Comparison of ENCODE assay signal across 15 cellular contexts in genomic region chr7:45985902-45986301, GRCh38.
DNase-seq lines count a peak whose midpoint lies in the region; ATAC-seq, FAIRE-seq and TF ChIP-seq lines count a peak whose summit lies in the region.
"Had no signal": no experiment of that assay in that cellular context is flagged by ENCODE, and none has a peak within 500 bp of the region (broad histone marks: within the 10 kb centered on the region; RNA-seq: fewer than 3 reads in every experiment).

No MANE protein-coding gene starts in this region.

- H3K4me3 ChIP-seq in astrocyte of the spinal cord (ENCODE audit: low read depth, low read length) = no peak overlapping the region
- no peak overlapping the region for H3K4me3 ChIP-seq in keratinocyte (ENCODE audit: control insufficient read depth in 2 of 3, extremely low read depth in 1 of 3, insufficient read depth in 2 of 3, low read depth in 1 of 3, low read length in 3 of 3)
- no peak overlapping the region for H3K4me3 ChIP-seq in GM23338
- no peak overlapping the region for H3K4me3 ChIP-seq in spleen
- H3K4me3 ChIP-seq: skin epidermis, upper lobe of right lung had no signal

- H3K9ac ChIP-seq in keratinocyte (ENCODE audit: control insufficient read depth, extremely low read depth, insufficient read depth, low read length) = no peak overlapping the region

- 64 to 80% (median 73%) methylated on average over 4 of the region's 4 CpGs for WGBS in spleen, 5 donors

- H3K4me3 Mint-ChIP-seq in HFFc6 (no peak overlapping the region), GM23338 (no peak overlapping the region)

- H3K27ac ChIP-seq in keratinocyte (ENCODE audit: control insufficient read depth, insufficient read depth, low read length) (no peak overlapping the region), GM23338 (ENCODE audit: low read depth) (no peak overlapping the region), spleen (no peak overlapping the region)
- H3K27ac ChIP-seq: C4-2B, epithelial cell of prostate, skin epidermis, upper lobe of right lung had no signal

- dilution Hi-C loops in keratinocyte (cut with MboI; ENCODE audit: extremely low pct_ligation_motif_present, low sequenced_read_pairs) = no loop called here

- in situ Hi-C loops in astrocyte of the spinal cord (cut with HindIII; ENCODE audit: low sequenced_read_pairs) = no loop called here

- no peak for ATAC-seq in GM23338
- ATAC-seq: upper lobe of right lung had no signal

- intact Hi-C loops in spleen (cut with DNase I; ENCODE audit: low total_unique reads) = no loop called here

- H3K79me2 ChIP-seq in keratinocyte (ENCODE audit: control insufficient read depth, insufficient read depth, low read length) (no peaks in the 10 kb centered on the region), GM23338 (replicated peaks; ENCODE audit: insufficient read depth) (no peaks in the 10 kb centered on the region)

- H3K27ac Mint-ChIP-seq in HFFc6 = no peak overlapping the region
- no peak overlapping the region for H3K27ac Mint-ChIP-seq in GM23338

- H4K20me1 ChIP-seq in keratinocyte (ENCODE audit: control insufficient read depth, extremely low read depth, insufficient read depth, low read length) = no peaks in the 10 kb centered on the region
- no peaks in the 10 kb centered on the region for H4K20me1 ChIP-seq in GM23338 (replicated peaks; ENCODE audit: insufficient read depth)

- peak; percentile 51 for FAIRE-seq in keratinocyte (lab: Jason Lieb, UNC)
- FAIRE-seq: TTC549 had no signal

- H3K4me1 ChIP-seq in keratinocyte (ENCODE audit: control insufficient read depth, extremely low read depth, insufficient read depth, low read length) (peaks cover 11% of the 10 kb centered on the region), GM23338 (ENCODE audit: insufficient read depth) (no peaks in the 10 kb centered on the region), spleen (peaks cover 0 to 4% (median under 1%) of the 10 kb centered on the region in 6 donors)
- H3K4me1 ChIP-seq: upper lobe of right lung had no signal

- H3K36me3 Mint-ChIP-seq in HFFc6 (ENCODE audit: low read depth) (peaks cover 7% of the 10 kb centered on the region), GM23338 (ENCODE audit: low read depth) (peaks cover 14% of the 10 kb centered on the region)

- TF ChIP-seq POLR2A in spleen (IDR thresholded peaks at IDR 0.05) = no peak

- no peak for TF ChIP-seq CTCF in HFFc6 (IDR thresholded peaks at IDR 0.05)
- TF ChIP-seq CTCF in astrocyte of the spinal cord (IDR thresholded peaks at IDR 0.05; ENCODE audit: low read depth, low read length) = no peak
- peak in 2 of 3 experiments; percentile 2 to 14 for TF ChIP-seq CTCF in keratinocyte (optimal IDR thresholded peaks at IDR 0.05 in 1 of 3, IDR thresholded peaks at IDR 0.05 in 1 of 3, conservative IDR thresholded peaks at IDR 0.05 in 1 of 3; ENCODE audit: extremely low read depth in 1 of 3, insufficient read depth in 2 of 3, low read length in 3 of 3)
- no peak for TF ChIP-seq CTCF in GM23338 (conservative IDR thresholded peaks at IDR 0.05; ENCODE audit: low read depth in 2 of 2)
- no peak for TF ChIP-seq CTCF in spleen (IDR thresholded peaks at IDR 0.05 in 8 of 11, conservative IDR thresholded peaks at IDR 0.05 in 3 of 11)

- H3K9me1 ChIP-seq in keratinocyte (ENCODE audit: control insufficient read depth, extremely low read depth, insufficient read depth, low read length) = no peaks in the 10 kb centered on the region

- H3K27me3 ChIP-seq in keratinocyte (ENCODE audit: control insufficient read depth, extremely low read depth, insufficient read depth, low read length) = no peaks in the 10 kb centered on the region
- H3K27me3 ChIP-seq in GM23338 (ENCODE audit: insufficient read depth) = no peaks in the 10 kb centered on the region
- H3K27me3 ChIP-seq in spleen (replicated peaks in 1 of 7) = no peaks in the 10 kb centered on the region
- H3K27me3 ChIP-seq: upper lobe of right lung had no signal

- peaks cover 6% of the 10 kb centered on the region; the same call in 1 of the 2 replicates for H3K9me2 ChIP-seq in GM23338 (ENCODE audit: insufficient read depth)

- H3K4me2 ChIP-seq in keratinocyte (ENCODE audit: control insufficient read depth, extremely low read depth, insufficient read depth, low read depth, low read length) (no peak overlapping the region), GM23338 (no peak overlapping the region)

- H2AFZ ChIP-seq in keratinocyte (ENCODE audit: control insufficient read depth, low read length) = no peak overlapping the region
- no peak overlapping the region for H2AFZ ChIP-seq in GM23338

- peaks cover 30% of the 10 kb centered on the region for H3K4me1 Mint-ChIP-seq in HFFc6 (ENCODE audit: low read depth)
- H3K4me1 Mint-ChIP-seq in GM23338 = peaks cover 2% of the 10 kb centered on the region; the same call in 2 of the 3 replicates

- H3K36me3 ChIP-seq in keratinocyte (ENCODE audit: control insufficient read depth in 2 of 2, extremely low read depth in 1 of 2, insufficient read depth in 2 of 2, low read length in 2 of 2) = no peaks in the 10 kb centered on the region
- H3K36me3 ChIP-seq in GM23338 (ENCODE audit: insufficient read depth) = no peaks in the 10 kb centered on the region; the same call in 1 of the 2 replicates
- H3K36me3 ChIP-seq in spleen = no peaks in the 10 kb centered on the region
- H3K36me3 ChIP-seq: upper lobe of right lung had no signal

- no peaks in the 10 kb centered on the region for H3F3A ChIP-seq in GM23338 (replicated peaks; ENCODE audit: low read depth)

- no peaks in the 10 kb centered on the region for H3K9me3 ChIP-seq in keratinocyte (ENCODE audit: control insufficient read depth, low read depth, low read length)
- peaks cover 0 to 4% (median 0%) of the 10 kb centered on the region in 8 donors for H3K9me3 ChIP-seq in spleen
- H3K9me3 ChIP-seq: upper lobe of right lung had no signal

- H3K27me3 Mint-ChIP-seq in HFFc6 (ENCODE audit: insufficient read depth) = no peaks in the 10 kb centered on the region
- peaks cover 15% of the 10 kb centered on the region for H3K27me3 Mint-ChIP-seq in GM23338 (ENCODE audit: insufficient read depth, low read depth, poor library complexity)

- DNase-seq in AG08395 (ENCODE audit: low spot score) = peak; percentile 74
- DNase-seq in HFFc6 = peak; percentile 73
- peak; percentile 60 for DNase-seq in astrocyte of the spinal cord (ENCODE audit: low read depth, low spot score)
- DNase-seq in keratinocyte (ENCODE audit: low read depth, low spot score) = no peak
- no peak for DNase-seq in NCI-H1105 (lab: John Stamatoyannopoulos, UW)
- no peak for DNase-seq in GM23338 (ENCODE audit: low spot score)
- no peak for DNase-seq in NCI-H69 (lab: John Stamatoyannopoulos, UW)
- DNase-seq in spleen = no peak
- DNase-seq: activated T-cell treated with anti-CD3 and anti-CD28 coated beads, Interleukin-2, amount 50 U/mL, for 1 hour; NCI-H2107; upper lobe of right lung had no signal

- peaks cover 6% of the 10 kb centered on the region for H3K9me3 Mint-ChIP-seq in HFFc6
- peaks cover 14% of the 10 kb centered on the region for H3K9me3 Mint-ChIP-seq in GM23338

TF ChIP-seq in GM23338, 12 proteins besides CTCF, POLR2A, EP300 and RAD21 (continues in another document):
- no peak for TF ChIP-seq POLR2AphosphoS5 (IDR thresholded peaks at IDR 0.05; ENCODE audit: low read depth)
- no peak for TF ChIP-seq EZH2phosphoT487 (IDR thresholded peaks at IDR 0.05; ENCODE audit: unreplicated experiment)
- TF ChIP-seq ZNF331 (CRISPR knock-in tag; IDR thresholded peaks at IDR 0.05; ENCODE audit: low read depth) = no peak
- TF ChIP-seq STAT1 (IDR thresholded peaks at IDR 0.05; ENCODE audit: unreplicated experiment) = no peak
- no peak for TF ChIP-seq CREB1 (CRISPR knock-in tag; IDR thresholded peaks at IDR 0.05; ENCODE audit: low read depth)
- no peak for TF ChIP-seq REST (IDR thresholded peaks at IDR 0.05; ENCODE audit: unreplicated experiment)
- TF ChIP-seq ETS1 (IDR thresholded peaks at IDR 0.05) = no peak
- TF ChIP-seq JUNB (IDR thresholded peaks at IDR 0.05; ENCODE audit: unreplicated experiment) = no peak

Comparison
In these comparisons a context has a peak if more than half of its experiments do, and no peak if none do; other contexts are left out.
1. DNase-seq: peak in AG08395 (single experiment), HFFc6 (single experiment) and astrocyte of the spinal cord (single experiment); none in keratinocyte (single experiment), NCI-H1105 (single experiment), GM23338 (single experiment), NCI-H69 (single experiment) and spleen (single experiment).
2. CTCF ChIP-seq: peak in keratinocyte (2 of 3); none in HFFc6 (single experiment), astrocyte of the spinal cord (single experiment), GM23338 (0 of 2) and spleen (0 of 11).